In genomic region chrX:70454441-70455365, GRCh38 we compare ENCODE assay signal across 8 cellular contexts. TPM values are rescaled to one million over a fixed set of nuclear protein-coding genes. Genes with fewer than 3 reads are reported as not detected.
DNase-seq lines count a peak whose midpoint lies in the region; ATAC-seq and TF ChIP-seq lines count a peak whose summit lies in the region.

No MANE protein-coding gene starts in this region.

- H3K27me3 ChIP-seq in AG04450 (ENCODE audit: control insufficient read depth, insufficient read depth, low read length) (no peaks in the 10 kb centered on the region), tibial artery (no peaks in the 10 kb centered on the region)

- H3K36me3 ChIP-seq in tibial artery: no peaks in the 10 kb centered on the region

- H3K4me1 ChIP-seq in tibial artery: peaks cover 0 to 28% (median 10%) of the 10 kb centered on the region in 4 donors

- peak overlapping the region; percentile 91 for H3K27ac Mint-ChIP-seq in activated CD8-positive, alpha-beta memory T cell treated with anti-CD3 and anti-CD28 coated beads, Interleukin-2, amount 10 ng/mL, durations not matched to agents 7 days and 5 days
- peak overlapping the region in 5 of 6 donors; percentile 43 to 77 (median 61) for H3K27ac Mint-ChIP-seq in naive B cell

- no peaks in the 10 kb centered on the region for H3K27me3 Mint-ChIP-seq in activated CD8-positive, alpha-beta memory T cell treated with anti-CD3 and anti-CD28 coated beads, Interleukin-2, amount 10 ng/mL, durations not matched to agents 7 days and 5 days
- no peaks in the 10 kb centered on the region for H3K27me3 Mint-ChIP-seq in naive B cell

- H3K27ac ChIP-seq in AG04450 (ENCODE audit: low read depth, low read length) (peak overlapping the region; percentile 39), tibial artery (peak overlapping the region; percentile 89 to 91)

- peak overlapping the region; percentile 68 for H3K4me3 ChIP-seq in AG04450 (ENCODE audit: low read depth, low read length)
- peak overlapping the region; percentile 51 for H3K4me3 ChIP-seq in epithelial cell of esophagus (ENCODE audit: low read length)
- peak overlapping the region; percentile 56 to 63 for H3K4me3 ChIP-seq in tibial artery

- H3K9me3 Mint-ChIP-seq in activated CD8-positive, alpha-beta memory T cell treated with anti-CD3 and anti-CD28 coated beads, Interleukin-2, amount 10 ng/mL, durations not matched to agents 7 days and 5 days (ENCODE audit: low read depth): no peaks in the 10 kb centered on the region
- H3K9me3 Mint-ChIP-seq in naive B cell: peaks cover 0 to 6% (median 0%) of the 10 kb centered on the region in 7 donors

- intact Hi-C loops in tibial artery (cut with DNase I; ENCODE audit: low total_unique reads): loop anchor here (10.0 kb wide), 1 partner anchor 100 kb away; no protein-coding TSS in a partner anchor

- POLR2A ChIA-PET in AG04450 (lab: Yijun Ruan, JAX): no interaction called here

- ATAC-seq in GM19023 (IDR thresholded peaks at IDR 0.05; ENCODE audit: unreplicated experiment): peak; percentile 55
- peak; percentile 57 for ATAC-seq in HG03439 (IDR thresholded peaks at IDR 0.05; ENCODE audit: unreplicated experiment)
- ATAC-seq in activated CD8-positive, alpha-beta memory T cell treated with anti-CD3 and anti-CD28 coated beads, Interleukin-2, amount 10 ng/mL, durations not matched to agents 7 days and 5 days: peak; percentile 74
- ATAC-seq in naive B cell (ENCODE audit: low read depth in 2 of 2): peak; percentile 68 to 71

- H3K9me3 ChIP-seq in AG04450 (ENCODE audit: control insufficient read depth, insufficient read depth, low read length) (peaks cover 3% of the 10 kb centered on the region; the same call in 1 of the 2 replicates), tibial artery (no peaks in the 10 kb centered on the region)

- TF ChIP-seq CTCF in AG04450 (IDR thresholded peaks at IDR 0.05; ENCODE audit: low read depth, low read length) (peak; percentile 88), epithelial cell of esophagus (IDR thresholded peaks at IDR 0.05; ENCODE audit: insufficient read depth, low read depth, low read length, missing control alignments) (peak; percentile 90), tibial artery (IDR thresholded peaks at IDR 0.05) (peak; percentile 68 to 82)

- H3K36me3 Mint-ChIP-seq in activated CD8-positive, alpha-beta memory T cell treated with anti-CD3 and anti-CD28 coated beads, Interleukin-2, amount 10 ng/mL, durations not matched to agents 7 days and 5 days: peaks cover 21% of the 10 kb centered on the region
- H3K36me3 Mint-ChIP-seq in naive B cell: no peaks in the 10 kb centered on the region

- DNase-seq in AG04450 (ENCODE audit: low read depth, low spot score) (no peak), NCI-H69 (lab: John Stamatoyannopoulos, UW) (peak; percentile 97), epithelial cell of esophagus (ENCODE audit: low read depth) (peak; percentile 81), naive B cell (peak; percentile 59), tibial artery (peak; percentile 51 to 78)
- DNase-seq in activated CD8-positive, alpha-beta memory T cell treated with anti-CD3 and anti-CD28 coated beads, Interleukin-2, amount 10 ng/mL, durations not matched to agents 7 days and 5 days: peak; percentile 89

- CTCF ChIA-PET in AG04450 (lab: Charles Lee): interaction anchor here (1.0 to 2.7 kb wide), 7 partner anchors 8 to 297 kb away, joined by 3 to 18 read pairs (median 6); no protein-coding TSS in a partner anchor
- CTCF ChIA-PET in activated CD8-positive, alpha-beta memory T cell treated with anti-CD3 and anti-CD28 coated beads, Interleukin-2, amount 10 ng/mL, durations not matched to agents 7 days and 5 days (lab: Charles Lee): interaction anchor here (0.6 to 3.8 kb wide), 4 partner anchors 16 to 321 kb away, joined by 3 to 11 read pairs (median 4); partner anchors contain the start of gene IGBP1

- H3K4me1 Mint-ChIP-seq in activated CD8-positive, alpha-beta memory T cell treated with anti-CD3 and anti-CD28 coated beads, Interleukin-2, amount 10 ng/mL, durations not matched to agents 7 days and 5 days: peaks cover 44% of the 10 kb centered on the region
- peaks cover 38 to 43% (median 40%) of the 10 kb centered on the region in 3 donors for H3K4me1 Mint-ChIP-seq in naive B cell

- peak overlapping the region; percentile 83 for H3K4me3 Mint-ChIP-seq in activated CD8-positive, alpha-beta memory T cell treated with anti-CD3 and anti-CD28 coated beads, Interleukin-2, amount 10 ng/mL, durations not matched to agents 7 days and 5 days
- H3K4me3 Mint-ChIP-seq in naive B cell: peak overlapping the region; percentile 82 to 91 (median 84)

RNA-seq across cellular contexts. Expression of gene DLG3, which starts 10.1 kb away (rescaled TPM):
- polyA plus RNA-seq in AG04450 (2011; rRNA removed) (28.3 and 29.2 TPM in 2 replicates), naive B cell (ENCODE audit: low read depth in 6 of 6) (1 to 10 TPM; 2.1 to 5.0 (median 3.2) TPM)
- 22.5 and 22.7 TPM in 2 replicates for polyA minus RNA-seq in AG04450 (2011; rRNA and poly(A)+ RNA removed)
- 10 to 100 TPM; 39.6 to 48.8 TPM for total RNA-seq in activated CD8-positive, alpha-beta memory T cell treated with anti-CD3 and anti-CD28 coated beads, Interleukin-2, amount 10 ng/mL, durations not matched to agents 7 days and 5 days

RNA-seq across cellular contexts. Expression of gene GDPD2, which starts 31.6 kb away (rescaled TPM):
- polyA plus RNA-seq in AG04450 (2011; rRNA removed) (not detected in 2 replicates), naive B cell (ENCODE audit: low read depth in 6 of 6) (not detected)
- polyA minus RNA-seq in AG04450 (2011; rRNA and poly(A)+ RNA removed): not detected in 2 replicates
- total RNA-seq in activated CD8-positive, alpha-beta memory T cell treated with anti-CD3 and anti-CD28 coated beads, Interleukin-2, amount 10 ng/mL, durations not matched to agents 7 days and 5 days: under 1 TPM in 1 of 2 experiments, not detected in 1; 0.26 TPM
